In the genomic region with DNA sequence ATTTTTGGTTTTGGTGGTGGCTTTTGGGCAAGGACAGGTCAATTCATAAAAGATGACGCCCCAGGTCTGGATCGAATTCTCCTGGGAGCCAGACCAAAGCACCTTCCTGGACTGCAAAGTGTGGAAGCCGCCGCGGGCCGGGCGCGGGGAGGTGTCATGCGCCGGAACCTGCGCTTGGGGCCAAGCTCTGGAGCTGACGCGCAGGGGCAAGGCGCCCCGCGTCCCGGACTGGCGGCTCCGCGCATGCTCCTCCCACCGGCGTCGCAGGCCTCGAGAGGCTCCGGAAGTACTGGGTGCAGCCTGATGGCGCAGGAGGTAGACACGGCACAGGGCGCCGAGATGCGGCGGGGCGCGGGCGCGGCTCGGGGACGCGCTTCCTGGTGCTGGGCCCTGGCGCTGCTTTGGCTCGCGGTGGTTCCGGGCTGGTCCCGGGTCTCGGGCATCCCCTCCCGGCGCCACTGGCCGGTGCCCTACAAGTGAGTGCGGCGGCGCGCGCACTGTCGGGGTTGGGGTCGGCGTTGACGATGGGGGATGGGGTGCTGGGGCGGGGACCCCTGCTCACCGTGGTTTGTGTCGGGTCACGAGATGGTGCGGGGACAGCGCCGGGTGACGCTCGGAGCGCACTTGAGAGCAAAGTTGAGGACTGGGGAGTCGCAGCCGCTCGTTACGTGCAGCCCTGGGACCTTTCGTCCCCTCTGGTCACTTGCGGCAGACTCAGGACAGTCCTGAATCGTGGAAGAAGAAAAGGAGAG, we compare ENCODE assay signal across 8 cellular contexts. TPM values are rescaled to one million over a fixed set of nuclear protein-coding genes. Genes with fewer than 3 reads are reported as not detected.
A peak's percentile ranks its signal among the peaks of the same experiment; 100 is the strongest.
DNase-seq lines count a peak whose midpoint lies in the region; ATAC-seq and TF ChIP-seq lines count a peak whose summit lies in the region.

A gene (plus strand): TSS at position 286 of the 752 bp plus-strand sequence. CDS start 18 bp downstream, at position 304.

- TF ChIP-seq CTCF in GM10248 (IDR thresholded peaks at IDR 0.05; ENCODE audit: control extremely low read depth, extremely low read depth, low read depth, missing control alignments): no peak
- peak; percentile 21; the same call in 1 of the 2 replicates for TF ChIP-seq CTCF in HFFc6 (IDR thresholded peaks at IDR 0.05)
- TF ChIP-seq CTCF in suprapubic skin (IDR thresholded peaks at IDR 0.05): no peak

- ATAC-seq in activated naive CD4-positive, alpha-beta T cell treated with anti-CD3 and anti-CD28 coated beads, Interleukin-2, amount 50 U/mL, for 72 hours: peak; percentile 90 to 95

- no peaks in the 10 kb centered on the region for H3K9me3 ChIP-seq in suprapubic skin

- H3K36me3 ChIP-seq in suprapubic skin: peaks cover 8% of the 10 kb centered on the region

- peak within 1 kb of the TSS; percentile 97 for H3K4me3 Mint-ChIP-seq in HFFc6

- H3K4me1 Mint-ChIP-seq in HFFc6 (ENCODE audit: low read depth): peaks cover 38% of the 10 kb centered on the region

- TF ChIP-seq POLR2A in suprapubic skin (IDR thresholded peaks at IDR 0.05): peak; percentile 83 to 91

- TF ChIP-seq EP300 in suprapubic skin (IDR thresholded peaks at IDR 0.05): no peak

- POLR2A ChIA-PET in GM10248 (lab: Yijun Ruan, JAX): no interaction called here

- peak within 1 kb of the TSS; percentile 96 for H3K27ac ChIP-seq in suprapubic skin

- peak within 1 kb of the TSS; percentile 92 for H3K4me3 ChIP-seq in suprapubic skin

- no peaks in the 10 kb centered on the region for H3K27me3 ChIP-seq in suprapubic skin

- DNase-seq in GM10248 (ENCODE audit: extremely low spot score) (peak; percentile 97), HFFc6 (peak; percentile 91), NAMALWA (ENCODE audit: low spot score) (peak; percentile 98), SKM-1 (lab: John Stamatoyannopoulos, UW; ENCODE audit: unreplicated experiment) (peak; percentile 86), glomerular endothelial cell (ENCODE audit: extremely low read depth, low read depth, low spot score) (no peak), occipital lobe (lab: John Stamatoyannopoulos, UW) (peak; percentile 87), suprapubic skin (ENCODE audit: low spot score in 2 of 2) (peak; percentile 95 to 97)
- DNase-seq in activated naive CD4-positive, alpha-beta T cell treated with anti-CD3 and anti-CD28 coated beads, Interleukin-2, amount 50 U/mL, for 72 hours (ENCODE audit: low spot score in 2 of 2): peak; percentile 93 to 96

- H3K9me3 Mint-ChIP-seq in HFFc6: no peaks in the 10 kb centered on the region
- H3K9me3 Mint-ChIP-seq in activated naive CD4-positive, alpha-beta T cell treated with anti-CD3 and anti-CD28 coated beads, Interleukin-2, amount 50 U/mL, for 72 hours: no peaks in the 10 kb centered on the region

- peaks cover 8% of the 10 kb centered on the region for H3K27me3 Mint-ChIP-seq in HFFc6 (ENCODE audit: insufficient read depth)

- CTCF ChIA-PET in GM10248 (lab: Yijun Ruan, JAX): interaction anchor here (1.0 to 6.3 kb wide), 4 partner anchors 10 to 33 kb away, joined by 3 to 57 read pairs (median 11); no protein-coding TSS in a partner anchor

- 0% methylated on average over 13 of the region's 73 CpGs for WGBS in suprapubic skin

- peaks cover 25% of the 10 kb centered on the region for H3K4me1 ChIP-seq in suprapubic skin

- peak within 1 kb of the TSS; percentile 97 for H3K27ac Mint-ChIP-seq in HFFc6
- peak within 1 kb of the TSS; percentile 97 to 98 for H3K27ac Mint-ChIP-seq in activated naive CD4-positive, alpha-beta T cell treated with anti-CD3 and anti-CD28 coated beads, Interleukin-2, amount 50 U/mL, for 72 hours

- peaks cover 12% of the 10 kb centered on the region for H3K36me3 Mint-ChIP-seq in HFFc6 (ENCODE audit: low read depth)
- peaks cover 11 to 21% of the 10 kb centered on the region in 2 donors for H3K36me3 Mint-ChIP-seq in activated naive CD4-positive, alpha-beta T cell treated with anti-CD3 and anti-CD28 coated beads, Interleukin-2, amount 50 U/mL, for 72 hours

RNA-seq across cellular contexts. Expression of the gene that starts here (rescaled TPM):
- 10 to 100 TPM; 28.4 to 35.1 (median 29.8) TPM for total RNA-seq in HFFc6 (2021; fragmentation: NEBNext Ultra II Directional; extraction: Animal tissue kit (Norgen Biotek cat#: 25700))
- total RNA-seq in activated naive CD4-positive, alpha-beta T cell treated with anti-CD3 and anti-CD28 coated beads, Interleukin-2, amount 50 U/mL, for 72 hours: 10 to 100 TPM in 1 of 2 donors, 1 to 10 TPM in 1; 9.6 to 12.5 TPM
- total RNA-seq in glomerular endothelial cell (30.2 and 31.3 TPM in 2 replicates), occipital lobe (27.8 TPM), suprapubic skin (10 to 100 TPM; 15.0 to 27.7 (median 19.4) TPM)
